Comparison of ENCODE assay signal across 8 cellular contexts in genomic region chr22:37018086-37018814, GRCh38. TPM values are rescaled to one million over a fixed set of nuclear protein-coding genes. Genes with fewer than 3 reads are reported as not detected.
DNase-seq lines count a peak whose midpoint lies in the region; ATAC-seq and TF ChIP-seq lines count a peak whose summit lies in the region.

No MANE protein-coding gene starts in this region.

- H3F3A ChIP-seq in SK-N-SH (replicated peaks; ENCODE audit: insufficient read depth) = no peaks in the 10 kb centered on the region

- no peaks in the 10 kb centered on the region for H3K27me3 ChIP-seq in SK-N-SH (ENCODE audit: insufficient read depth)
- no peaks in the 10 kb centered on the region for H3K27me3 ChIP-seq in breast epithelium
- H3K27me3 ChIP-seq in right lobe of liver = no peaks in the 10 kb centered on the region
- no peaks in the 10 kb centered on the region for H3K27me3 ChIP-seq in testis

- ATAC-seq in SK-N-SH treated with all-trans-retinoic acid at 6 μM for 48 hours (no peak), right lobe of liver (peak in 1 of 4 donors; percentile 0), GM18873 (IDR thresholded peaks at IDR 0.05; ENCODE audit: low FRiP score, unreplicated experiment) (no peak)
- no peak for ATAC-seq in activated CD4-positive, CD25-positive, alpha-beta regulatory T cell treated with anti-CD3 and anti-CD28 coated beads, Interleukin-2, amount 50 U/mL, for 24 hours

- peak overlapping the region; percentile 71 for H3K9ac ChIP-seq in SK-N-SH

- WGBS in SK-N-SH (ENCODE audit: low lambda C conversion rate) = 64% methylated on average over 10 of the region's 45 CpGs
- WGBS in right lobe of liver (ENCODE audit: insufficient coverage, low coverage, low lambda C conversion rate, missing lambda C conversion rate) = 24% methylated on average over 20 of the region's 45 CpGs
- 41 to 55% methylated on average over 19 to 45 of the region's 45 CpGs for WGBS in testis, 2 donors

- H3K4me1 ChIP-seq in SK-N-SH (ENCODE audit: control insufficient read depth in 1 of 2, insufficient read depth in 2 of 2, low read depth in 1 of 2, low read length in 1 of 2) = peaks cover 12 to 28% of the 10 kb centered on the region in 2 experiments; a peak in 2 of 4 replicates
- peaks cover 0 to 15% of the 10 kb centered on the region in 2 donors for H3K4me1 ChIP-seq in breast epithelium
- H3K4me1 ChIP-seq in right lobe of liver = peaks cover 0 to 76% (median 35%) of the 10 kb centered on the region in 4 donors
- H3K4me1 ChIP-seq in testis = peaks cover 18% of the 10 kb centered on the region

- POLR2A ChIA-PET in SK-N-SH (lab: Yijun Ruan, JAX) = interaction anchor here (1.2 to 1.8 kb wide), 2 partner anchors 10 to 33 kb away, joined by 4 to 5 read pairs; partner anchors contain the start of gene KCTD17

- H3K27ac ChIP-seq in SK-N-SH (ENCODE audit: low read depth in 2 of 2, low read length in 1 of 2) (no peak overlapping the region; a peak in 1 of 4 replicates), breast epithelium (peak overlapping the region; percentile 88 to 96), right lobe of liver (peak overlapping the region; percentile 76 to 95 (median 89)), testis (peak overlapping the region in 1 of 2 donors; percentile 88)

- TF ChIP-seq CTCF in SK-N-SH (IDR thresholded peaks at IDR 0.05) (no peak), breast epithelium (IDR thresholded peaks at IDR 0.05) (no peak), right lobe of liver (IDR thresholded peaks at IDR 0.05) (no peak), testis (IDR thresholded peaks at IDR 0.05) (no peak)

- H3K9me2 ChIP-seq in SK-N-SH = no peaks in the 10 kb centered on the region

- no peaks in the 10 kb centered on the region for H4K20me1 ChIP-seq in SK-N-SH (ENCODE audit: insufficient read depth)

- H3K4me2 ChIP-seq in SK-N-SH = peak overlapping the region; percentile 94

- H3K79me2 ChIP-seq in SK-N-SH (ENCODE audit: insufficient read depth) = peaks cover 41% of the 10 kb centered on the region

- peak overlapping the region; percentile 96 for H2AFZ ChIP-seq in SK-N-SH (ENCODE audit: low read depth)

- TF ChIP-seq EP300 in SK-N-SH (IDR thresholded peaks at IDR 0.05; ENCODE audit: borderline replicate concordance in 1 of 2, low read depth in 1 of 2, low read length in 1 of 2) = no peak

- H3K4me3 ChIP-seq in SK-N-SH (ENCODE audit: low read depth in 2 of 2, low read length in 1 of 2) (peak overlapping the region; percentile 78 to 92), breast epithelium (peak overlapping the region; percentile 91 to 98 (median 94)), right lobe of liver (peak overlapping the region; percentile 98 to 100 (median 99)), testis (peak overlapping the region; percentile 71 to 84)

- intact Hi-C loops in breast epithelium (cut with DNase I; ENCODE audit: low total_unique reads) (no loop called here), right lobe of liver (cut with DNase I) (no loop called here), testis (cut with DNase I; ENCODE audit: low total_unique reads) (no loop called here)

- H3K9me3 ChIP-seq in SK-N-SH (no peaks in the 10 kb centered on the region), breast epithelium (no peaks in the 10 kb centered on the region), right lobe of liver (no peaks in the 10 kb centered on the region), testis (no peaks in the 10 kb centered on the region)

- H3K36me3 ChIP-seq in SK-N-SH (replicated peaks in 1 of 2; ENCODE audit: control insufficient read depth in 1 of 2, insufficient read depth in 2 of 2, low read length in 1 of 2) = peaks cover 3 to 7% of the 10 kb centered on the region in 2 experiments
- no peaks in the 10 kb centered on the region for H3K36me3 ChIP-seq in breast epithelium
- H3K36me3 ChIP-seq in right lobe of liver = peaks cover 0 to 9% (median 4%) of the 10 kb centered on the region in 4 donors
- H3K36me3 ChIP-seq in testis (ENCODE audit: low read depth, missing control alignments) = no peaks in the 10 kb centered on the region

- DNase-seq in SK-N-SH (no peak), breast epithelium (ENCODE audit: low spot score in 2 of 2) (no peak), right lobe of liver (peak in 1 of 3 donors; percentile 49), testis (no peak), NAMALWA (ENCODE audit: low spot score) (no peak)

- no peak for TF ChIP-seq RAD21 in SK-N-SH (IDR thresholded peaks at IDR 0.05; ENCODE audit: low read length)

- TF ChIP-seq POLR2A in breast epithelium (IDR thresholded peaks at IDR 0.05) (no peak), right lobe of liver (IDR thresholded peaks at IDR 0.05) (no peak), testis (IDR thresholded peaks at IDR 0.05) (no peak)

- CTCF ChIA-PET in SK-N-SH (lab: Yijun Ruan, JAX) = interaction anchor here (0.7 to 1.4 kb wide), 4 partner anchors 12 to 162 kb away, joined by 3 to 4 read pairs (median 3); no protein-coding TSS in a partner anchor

TF ChIP-seq in SK-N-SH, 30 proteins besides CTCF, POLR2A, EP300 and RAD21 (continues in another document):
- TF ChIP-seq EZH2phosphoT487 (IDR thresholded peaks at IDR 0.05; ENCODE audit: borderline replicate concordance, low read depth) (no peak), RFX5 (IDR thresholded peaks at IDR 0.05; ENCODE audit: low read length) (no peak), GABPA (IDR thresholded peaks at IDR 0.05; ENCODE audit: low read depth) (no peak), JUND (IDR thresholded peaks at IDR 0.05) (no peak), FOSL2 (IDR thresholded peaks at IDR 0.05; ENCODE audit: borderline replicate concordance, low read depth) (no peak), ELF1 (IDR thresholded peaks at IDR 0.05) (no peak), TCF12 (IDR thresholded peaks at IDR 0.05) (no peak), USF2 (IDR thresholded peaks at IDR 0.05; ENCODE audit: borderline replicate concordance, low read depth, low read length) (no peak), RCOR1 (IDR thresholded peaks at IDR 0.05; ENCODE audit: low read length) (no peak), RXRA (IDR thresholded peaks at IDR 0.05; ENCODE audit: borderline replicate concordance, low read depth) (no peak), MEF2A (IDR thresholded peaks at IDR 0.05; ENCODE audit: borderline replicate concordance, low read depth) (no peak), FOXJ3 (CRISPR knock-in tag; IDR thresholded peaks at IDR 0.05) (no peak)

TF ChIP-seq in SK-N-SH treated with all-trans-retinoic acid at 6 μM for 48 hours, 23 proteins besides CTCF, POLR2A, EP300 and RAD21 (continues in another document):
- TF ChIP-seq ISL1 (CRISPR knock-in tag; IDR thresholded peaks at IDR 0.05) = no peak
- TF ChIP-seq ESRRG (CRISPR knock-in tag; IDR thresholded peaks at IDR 0.05) = no peak
- no peak for TF ChIP-seq GLIS3 (CRISPR knock-in tag; IDR thresholded peaks at IDR 0.05)
- no peak for TF ChIP-seq CSDC2 (CRISPR knock-in tag; IDR thresholded peaks at IDR 0.05)
- TF ChIP-seq CSRNP3 (CRISPR knock-in tag; IDR thresholded peaks at IDR 0.05) = no peak
- TF ChIP-seq SNAI2 (CRISPR knock-in tag; IDR thresholded peaks at IDR 0.05) = no peak
- no peak for TF ChIP-seq OSR1 (CRISPR knock-in tag; IDR thresholded peaks at IDR 0.05)
- no peak for TF ChIP-seq PPARA (CRISPR knock-in tag; IDR thresholded peaks at IDR 0.05; ENCODE audit: borderline replicate concordance)
- TF ChIP-seq, protein P1, sequence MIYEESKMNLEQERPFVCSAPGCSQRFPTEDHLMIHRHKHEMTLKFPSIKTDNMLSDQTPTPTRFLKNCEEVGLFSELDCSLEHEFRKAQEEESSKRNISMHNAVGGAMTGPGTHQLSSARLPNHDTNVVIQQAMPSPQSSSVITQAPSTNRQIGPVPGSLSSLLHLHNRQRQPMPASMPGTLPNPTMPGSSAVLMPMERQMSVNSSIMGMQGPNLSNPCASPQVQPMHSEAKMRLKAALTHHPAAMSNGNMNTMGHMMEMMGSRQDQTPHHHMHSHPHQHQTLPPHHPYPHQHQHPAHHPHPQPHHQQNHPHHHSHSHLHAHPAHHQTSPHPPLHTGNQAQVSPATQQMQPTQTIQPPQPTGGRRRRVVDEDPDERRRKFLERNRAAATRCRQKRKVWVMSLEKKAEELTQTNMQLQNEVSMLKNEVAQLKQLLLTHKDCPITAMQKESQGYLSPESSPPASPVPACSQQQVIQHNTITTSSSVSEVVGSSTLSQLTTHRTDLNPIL (CRISPR knock-in tag; IDR thresholded peaks at IDR 0.05; ENCODE audit: low read depth) = no peak
- TF ChIP-seq ZFP30 (CRISPR knock-in tag; IDR thresholded peaks at IDR 0.05) = no peak

RNA-seq across cellular contexts. Expression of gene TST, which starts 1.0 kb away (rescaled TPM):
- 47.6 and 49.4 TPM in 2 replicates for polyA plus RNA-seq in SK-N-SH (2012; rRNA removed)
- 23.5 and 33.3 TPM in 2 replicates for polyA plus RNA-seq in SK-N-SH (2012; cell fraction: cytosol; rRNA removed)
- 28.9 and 41.6 TPM in 2 replicates for polyA plus RNA-seq in SK-N-SH (2012; cell fraction: nucleus; rRNA removed)
- total RNA-seq in breast epithelium = 10 to 100 TPM; 51.1 to 68.0 (median 60.2) TPM
- total RNA-seq in right lobe of liver = 100 to 1,000 TPM; 223 to 355 (median 321) TPM
- 10 to 100 TPM; 18.0 to 20.9 TPM for total RNA-seq in testis
- 18.2 TPM for polyA plus RNA-seq in testis (ENCODE audit: insufficient read depth, low read depth, low replicate concordance)

RNA-seq across cellular contexts. Expression of gene MPST, which starts 1.3 kb away (rescaled TPM):
- polyA plus RNA-seq in SK-N-SH (2012; rRNA removed) = 45.0 and 60.4 TPM in 2 replicates
- 29.7 and 48.7 TPM in 2 replicates for polyA plus RNA-seq in SK-N-SH (2012; cell fraction: cytosol; rRNA removed)
- 58.1 and 89.1 TPM in 2 replicates for polyA plus RNA-seq in SK-N-SH (2012; cell fraction: nucleus; rRNA removed)
- 100 to 1,000 TPM in 2 of 3 donors, 10 to 100 TPM in 1; 72.0 to 175 (median 113) TPM for total RNA-seq in breast epithelium
- total RNA-seq in right lobe of liver = 100 to 1,000 TPM; 153 to 301 (median 214) TPM
- 100 to 1,000 TPM in 1 of 2 donors, 10 to 100 TPM in 1; 99.6 to 114 TPM for total RNA-seq in testis
- 64.1 TPM for polyA plus RNA-seq in testis (ENCODE audit: insufficient read depth, low read depth, low replicate concordance)

RNA-seq across cellular contexts. Expression of gene KCTD17, which starts 33.3 kb away (rescaled TPM):
- polyA plus RNA-seq in SK-N-SH (2012; rRNA removed) = 57.8 and 68.3 TPM in 2 replicates
- polyA plus RNA-seq in SK-N-SH (2012; cell fraction: cytosol; rRNA removed) = 25.4 and 36.9 TPM in 2 replicates
- polyA plus RNA-seq in SK-N-SH (2012; cell fraction: nucleus; rRNA removed) = 70.6 and 91.3 TPM in 2 replicates
- 10 to 100 TPM in 2 of 3 donors, 1 to 10 TPM in 1; 8.2 to 17.4 (median 11.1) TPM for total RNA-seq in breast epithelium
- total RNA-seq in right lobe of liver = 1 to 10 TPM; 2.0 to 9.7 (median 4.4) TPM
- 10 to 100 TPM; 39.1 to 57.0 TPM for total RNA-seq in testis
- 99.1 TPM for polyA plus RNA-seq in testis (ENCODE audit: insufficient read depth, low read depth, low replicate concordance)

Comparison
In these comparisons a context has a peak if more than half of its experiments do, and no peak if none do; other contexts are left out.
1. H3K27ac ChIP-seq: peak in breast epithelium (2 of 2) and right lobe of liver (3 of 3); none in SK-N-SH (0 of 2).
2. Peak in every context shown above with its lines, with median percentiles within 50 percentile points of each other: H3K4me3 ChIP-seq.